Comparison of ENCODE assay signal across 8 cellular contexts in the genomic region with DNA sequence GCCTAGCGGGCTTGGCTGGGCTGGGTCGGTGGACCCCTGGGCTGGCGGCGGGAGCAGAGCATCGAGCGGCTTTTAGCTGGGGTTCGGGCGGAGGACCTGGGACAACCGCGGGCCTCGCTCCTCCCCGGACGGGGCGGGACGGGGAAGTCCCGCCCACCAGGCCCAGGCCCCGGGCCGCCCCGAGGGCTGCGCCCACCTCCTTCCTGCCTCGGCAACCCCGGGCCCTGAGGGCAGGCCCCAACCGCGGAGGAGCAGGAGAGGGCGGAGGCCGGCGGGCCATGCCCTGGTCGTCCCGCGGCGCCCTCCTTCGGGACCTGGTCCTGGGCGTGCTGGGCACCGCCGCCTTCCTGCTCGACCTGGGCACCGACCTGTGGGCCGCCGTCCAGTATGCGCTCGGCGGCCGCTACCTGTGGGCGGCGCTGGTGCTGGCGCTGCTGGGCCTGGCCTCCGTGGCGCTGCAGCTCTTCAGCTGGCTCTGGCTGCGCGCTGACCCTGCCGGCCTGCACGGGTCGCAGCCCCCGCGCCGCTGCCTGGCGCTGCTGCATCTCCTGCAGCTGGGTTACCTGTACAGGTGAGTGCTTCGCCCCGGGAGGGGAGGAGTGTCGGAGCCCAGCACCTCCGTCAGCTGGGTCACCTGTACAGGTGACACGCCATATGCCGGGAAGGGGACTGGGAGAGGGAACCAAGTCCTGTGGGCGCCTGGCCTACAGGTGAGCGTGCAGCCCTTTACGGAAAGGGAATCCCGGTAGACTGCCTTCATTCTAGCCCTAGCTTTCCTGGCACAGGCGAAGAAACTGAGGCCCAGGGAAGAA. TPM values are rescaled to one million over a fixed set of nuclear protein-coding genes. Genes with fewer than 3 reads are reported as not detected.
DNase-seq lines count a peak whose midpoint lies in the region; ATAC-seq and TF ChIP-seq lines count a peak whose summit lies in the region.

A gene with protein sequence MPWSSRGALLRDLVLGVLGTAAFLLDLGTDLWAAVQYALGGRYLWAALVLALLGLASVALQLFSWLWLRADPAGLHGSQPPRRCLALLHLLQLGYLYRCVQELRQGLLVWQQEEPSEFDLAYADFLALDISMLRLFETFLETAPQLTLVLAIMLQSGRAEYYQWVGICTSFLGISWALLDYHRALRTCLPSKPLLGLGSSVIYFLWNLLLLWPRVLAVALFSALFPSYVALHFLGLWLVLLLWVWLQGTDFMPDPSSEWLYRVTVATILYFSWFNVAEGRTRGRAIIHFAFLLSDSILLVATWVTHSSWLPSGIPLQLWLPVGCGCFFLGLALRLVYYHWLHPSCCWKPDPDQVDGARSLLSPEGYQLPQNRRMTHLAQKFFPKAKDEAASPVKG (plus strand): TSS at position 182 of the 812 bp plus-strand sequence. CDS start 97 bp downstream, at position 279.

- peak within 1 kb of the TSS; percentile 84 for H3K27ac Mint-ChIP-seq in activated CD4-positive, alpha-beta T cell treated with anti-CD3 and anti-CD28 coated beads for 36 hours

- no peaks in the 10 kb centered on the region for H3K9me3 Mint-ChIP-seq in activated CD4-positive, alpha-beta T cell treated with anti-CD3 and anti-CD28 coated beads for 36 hours (ENCODE audit: low read depth)

- peak; percentile 72 for TF ChIP-seq RAD21 in HCT116 (IDR thresholded peaks at IDR 0.05; ENCODE audit: low read depth)

- H3K4me3 ChIP-seq in HCT116 (replicated peaks in 1 of 2; ENCODE audit: low read depth in 1 of 2, low read length in 2 of 2): peak within 1 kb of the TSS; percentile 70 to 84

- DNase-seq in GM03348 (ENCODE audit: low spot score) (peak; percentile 98), HCT116 (ENCODE audit: low read depth, low spot score) (peak; percentile 70), NAMALWA (ENCODE audit: low spot score) (peak; percentile 83), left colon (peak; percentile 80 to 87), NCI-H524 treated with DMSO at 0.1 percent for 48 hours (lab: John Stamatoyannopoulos, UW) (no peak)
- peak; percentile 89 for DNase-seq in activated CD4-positive, alpha-beta T cell treated with anti-CD3 and anti-CD28 coated beads for 36 hours
- DNase-seq in stimulated activated CD4-positive, alpha-beta T cell treated with anti-CD3 and anti-CD28 coated beads, Interleukin-2, amount 100 ng/mL, for 48 hours: peak; percentile 71 to 79

- CTCF ChIA-PET in HCT116 (lab: Charles Lee): interaction anchor here (0.6 to 1.5 kb wide), 2 partner anchors 9 to 339 kb away, joined by 4 read pairs; no protein-coding TSS in a partner anchor
- CTCF ChIA-PET in activated CD4-positive, alpha-beta T cell treated with anti-CD3 and anti-CD28 coated beads for 36 hours (lab: Charles Lee): interaction anchor here (0.6 to 1.5 kb wide), 2 partner anchors 102 to 353 kb away, joined by 3 to 5 read pairs; no protein-coding TSS in a partner anchor

- no peaks in the 10 kb centered on the region for H3K27me3 Mint-ChIP-seq in activated CD4-positive, alpha-beta T cell treated with anti-CD3 and anti-CD28 coated beads for 36 hours

- H3K79me2 ChIP-seq in HCT116 (ENCODE audit: insufficient read depth, low read length): peaks cover 7% of the 10 kb centered on the region; the same call in 1 of the 2 replicates

- H3K4me2 ChIP-seq in HCT116 (ENCODE audit: low read length): peak within 1 kb of the TSS; percentile 100

- H3K9ac ChIP-seq in HCT116 (ENCODE audit: low read length): peak within 1 kb of the TSS; percentile 85

- peaks cover 0 to 5% of the 10 kb centered on the region in 2 experiments; a peak in 1 of 4 replicates for H3K36me3 ChIP-seq in HCT116 (ENCODE audit: control insufficient read depth in 1 of 2, insufficient read depth in 2 of 2, low read length in 2 of 2)

- ATAC-seq in HCT116: peak; percentile 91
- ATAC-seq in activated CD4-positive, alpha-beta T cell treated with anti-CD3 and anti-CD28 coated beads for 36 hours: peak; percentile 98
- peak; percentile 92 for ATAC-seq in left colon

- H3K27ac ChIP-seq in HCT116 (ENCODE audit: low read depth, low read length) (peak within 1 kb of the TSS; percentile 96), cingulate gyrus (ENCODE audit: low read depth, low read length) (peak within 1 kb of the TSS; percentile 82)

- POLR2A ChIA-PET in HCT116 (lab: Charles Lee): interaction anchor here (1.0 to 2.3 kb wide), 2 partner anchors 9 to 12 kb away, joined by 3 to 6 read pairs; no protein-coding TSS in a partner anchor
- POLR2A ChIA-PET in activated CD4-positive, alpha-beta T cell treated with anti-CD3 and anti-CD28 coated beads for 36 hours (lab: Charles Lee): interaction anchor here (0.6 kb wide), 2 partner anchors 16 to 22 kb away, joined by 3 to 7 read pairs; no protein-coding TSS in a partner anchor

- TF ChIP-seq POLR2A in HCT116 (IDR thresholded peaks at IDR 0.05; ENCODE audit: borderline replicate concordance, extremely low read depth, insufficient read depth, insufficient read length): peak; percentile 62

- peak; percentile 52 to 93 (median 67) for TF ChIP-seq CTCF in HCT116 (IDR thresholded peaks at IDR 0.05 in 2 of 3, conservative IDR thresholded peaks at IDR 0.05 in 1 of 3; ENCODE audit: borderline replicate concordance in 1 of 3, insufficient read depth in 1 of 3, low read depth in 2 of 3, low read length in 2 of 3)

- H3K9me3 ChIP-seq in HCT116 (ENCODE audit: control insufficient read depth in 1 of 2, insufficient read depth in 1 of 2, low read depth in 1 of 2, low read length in 2 of 2): no peaks in the 10 kb centered on the region

- no peaks in the 10 kb centered on the region for H3K9me2 ChIP-seq in HCT116 (ENCODE audit: insufficient read depth)

- intact Hi-C loops in HCT116 (cut with micrococcal nuclease): no loop called here
- intact Hi-C loops in activated CD4-positive, alpha-beta T cell treated with anti-CD3 and anti-CD28 coated beads for 36 hours (cut with DNase I, micrococcal nuclease): loop anchor here (1.0 to 5.0 kb wide), 5 partner anchors 88 to 275 kb away; partner anchors contain the start of genes EYA3 (in 1 of the 2), PPP1R8 (in 1 of the 2) and THEMIS2 (in 1 of the 2)
- intact Hi-C loops in left colon (cut with DNase I, micrococcal nuclease): no loop called here

- H3K4me1 Mint-ChIP-seq in activated CD4-positive, alpha-beta T cell treated with anti-CD3 and anti-CD28 coated beads for 36 hours: peaks cover 17% of the 10 kb centered on the region

- peak within 1 kb of the TSS; percentile 77 for H3K4me3 Mint-ChIP-seq in activated CD4-positive, alpha-beta T cell treated with anti-CD3 and anti-CD28 coated beads for 36 hours

- no peaks in the 10 kb centered on the region for H3K27me3 ChIP-seq in HCT116 (ENCODE audit: insufficient read depth, low read length)

- H2AFZ ChIP-seq in HCT116 (ENCODE audit: low read depth, low read length, poor library complexity, severe bottlenecking): peak within 1 kb of the TSS; percentile 94

- no peaks in the 10 kb centered on the region for H3K36me3 Mint-ChIP-seq in activated CD4-positive, alpha-beta T cell treated with anti-CD3 and anti-CD28 coated beads for 36 hours (ENCODE audit: low read depth)

- BruUV-seq in HCT116 (replicated peaks; lab: Mats Ljungman, UMichigan): no TSS peak

- RAD21 ChIA-PET in HCT116 (lab: Charles Lee; ENCODE audit: low non-redundant PET in 1 of 2, low total read pairs in 2 of 2, uncharacterized antibody in 2 of 2, unreplicated experiment in 2 of 2): no interaction called here

- H3K4me1 ChIP-seq in HCT116 (ENCODE audit: control insufficient read depth in 1 of 2, insufficient read depth in 2 of 2, low read length in 2 of 2): peaks cover 17 to 36% of the 10 kb centered on the region in 2 experiments

- H4K20me1 ChIP-seq in HCT116 (ENCODE audit: insufficient read depth): no peaks in the 10 kb centered on the region

TF ChIP-seq in HCT116, 20 proteins besides CTCF, POLR2A, EP300 and RAD21:
- TF ChIP-seq CBX3 (IDR thresholded peaks at IDR 0.05; ENCODE audit: low read depth) (peak; percentile 44; the same call in 1 of the 2 replicates), ELF1 (IDR thresholded peaks at IDR 0.05; ENCODE audit: borderline replicate concordance, low read depth) (no peak), POLR2AphosphoS5 (IDR thresholded peaks at IDR 0.05; ENCODE audit: low read depth, low read length) (peak; percentile 87), FOSL1 (IDR thresholded peaks at IDR 0.05; ENCODE audit: low read depth) (no peak), ZFX (IDR thresholded peaks at IDR 0.05) (peak; percentile 94), SP1 (IDR thresholded peaks at IDR 0.05; ENCODE audit: low read depth) (peak; percentile 8; the same call in 1 of the 2 replicates)

RNA-seq across cellular contexts. Expression of the gene that starts here (rescaled TPM):
- total RNA-seq in HCT116 (2021; ENCODE audit: unreplicated experiment) (11.0 TPM), left colon (1 to 10 TPM; 8.4 to 9.9 TPM)
- polyA plus RNA-seq in HCT116 (2012): 9.5 and 10.4 TPM in 2 replicates
- total RNA-seq in activated CD4-positive, alpha-beta T cell treated with anti-CD3 and anti-CD28 coated beads for 36 hours: 1 to 10 TPM; 4.2 to 6.0 TPM

Comparison
In these comparisons a context has a peak if more than half of its experiments do, and no peak if none do; other contexts are left out.
1. intact Hi-C loops: an anchor here in activated CD4-positive, alpha-beta T cell treated with anti-CD3 and anti-CD28 coated beads for 36 hours (1.0 to 5.0 kb wide); none called in HCT116 and left colon.